Comparison of ENCODE assay signal across 9 cellular contexts in the genomic region with DNA sequence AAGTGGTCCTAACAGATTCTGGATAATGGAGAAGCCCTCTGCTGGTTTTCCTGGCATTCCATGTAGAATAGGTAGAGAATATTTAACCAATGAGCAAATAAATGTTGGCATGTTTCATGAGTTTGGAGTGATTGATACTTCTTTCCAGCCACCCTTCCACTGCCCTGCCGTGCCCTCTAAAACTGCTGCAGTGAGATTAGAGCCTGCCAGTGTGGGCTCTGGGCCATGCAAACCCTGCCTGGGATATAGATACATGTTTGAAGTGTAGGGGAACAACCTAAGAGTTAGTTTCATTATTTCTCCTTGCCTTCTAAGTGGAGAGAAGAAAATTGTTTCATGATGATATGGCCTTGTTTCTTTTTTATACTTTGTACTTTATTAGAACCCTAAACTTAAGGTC. TPM values are rescaled to one million over a fixed set of nuclear protein-coding genes. Genes with fewer than 3 reads are reported as not detected.
DNase-seq lines count a peak whose midpoint lies in the region; ATAC-seq and TF ChIP-seq lines count a peak whose summit lies in the region.
"Had no signal": no experiment of that assay in that cellular context is flagged by ENCODE, and none has a peak within 500 bp of the region (broad histone marks: within the 10 kb centered on the region; RNA-seq: fewer than 3 reads in every experiment).

No MANE protein-coding gene starts in this region.

- no peaks in the 10 kb centered on the region for H3K27me3 Mint-ChIP-seq in activated CD4-positive, alpha-beta T cell treated with anti-CD3 and anti-CD28 coated beads for 36 hours
- H3K27me3 Mint-ChIP-seq in progenitor cell of endocrine pancreas, result peaks cover 13% of the 10 kb centered on the region
- H3K27me3 Mint-ChIP-seq: activated CD4-positive, alpha-beta T cell treated with anti-CD3 and anti-CD28 coated beads, Interleukin-2, amount 10 ng/mL, durations not matched to agents 7 days and 5 days had no signal

- peaks cover 9% of the 10 kb centered on the region for H3K4me1 Mint-ChIP-seq in activated CD4-positive, alpha-beta T cell treated with anti-CD3 and anti-CD28 coated beads for 36 hours
- peaks cover 30% of the 10 kb centered on the region for H3K4me1 Mint-ChIP-seq in progenitor cell of endocrine pancreas (ENCODE audit: low read depth)

- no peak for TF ChIP-seq CTCF in progenitor cell of endocrine pancreas (IDR thresholded peaks at IDR 0.05; ENCODE audit: unreplicated experiment)

- peak; percentile 52 for ATAC-seq in activated CD4-positive, alpha-beta T cell treated with anti-CD3 and anti-CD28 coated beads for 36 hours

- no peaks in the 10 kb centered on the region for H3K9me3 Mint-ChIP-seq in activated CD4-positive, alpha-beta T cell treated with anti-CD3 and anti-CD28 coated beads for 36 hours (ENCODE audit: low read depth)
- H3K9me3 Mint-ChIP-seq in progenitor cell of endocrine pancreas (ENCODE audit: low read depth), result no peaks in the 10 kb centered on the region
- H3K9me3 Mint-ChIP-seq: activated CD4-positive, alpha-beta T cell treated with anti-CD3 and anti-CD28 coated beads, Interleukin-2, amount 10 ng/mL, durations not matched to agents 7 days and 5 days had no signal

- H3K27ac Mint-ChIP-seq in activated CD4-positive, alpha-beta T cell treated with anti-CD3 and anti-CD28 coated beads for 36 hours, result no peak overlapping the region
- no peak overlapping the region for H3K27ac Mint-ChIP-seq in progenitor cell of endocrine pancreas
- H3K27ac Mint-ChIP-seq: activated CD4-positive, alpha-beta T cell treated with anti-CD3 and anti-CD28 coated beads, Interleukin-2, amount 10 ng/mL, durations not matched to agents 7 days and 5 days had no signal

- H3K4me3 Mint-ChIP-seq in activated CD4-positive, alpha-beta T cell treated with anti-CD3 and anti-CD28 coated beads for 36 hours, result no peak overlapping the region
- peak overlapping the region; percentile 1 for H3K4me3 Mint-ChIP-seq in progenitor cell of endocrine pancreas (ENCODE audit: low read depth)
- H3K4me3 Mint-ChIP-seq: activated CD4-positive, alpha-beta T cell treated with anti-CD3 and anti-CD28 coated beads, Interleukin-2, amount 10 ng/mL, durations not matched to agents 7 days and 5 days had no signal

- intact Hi-C loops in activated CD4-positive, alpha-beta T cell treated with anti-CD3 and anti-CD28 coated beads for 36 hours (cut with DNase I, micrococcal nuclease), result loop anchor here (5.0 to 10.0 kb wide), 3 partner anchors 193 to 361 kb away; a partner anchor contains a TSS

- CTCF ChIA-PET in activated CD4-positive, alpha-beta T cell treated with anti-CD3 and anti-CD28 coated beads for 36 hours (lab: Charles Lee), result interaction anchor here (1.8 to 3.1 kb wide), 2 partner anchors 12 to 69 kb away, joined by 13 to 16 read pairs; no protein-coding TSS in a partner anchor

- DNase-seq in activated CD4-positive, alpha-beta T cell treated with anti-CD3 and anti-CD28 coated beads for 36 hours, result no peak
- no peak for DNase-seq in activated CD4-positive, alpha-beta T cell treated with anti-CD3 and anti-CD28 coated beads for 1 hour
- no peak for DNase-seq in progenitor cell of endocrine pancreas (ENCODE audit: low spot score, unreplicated experiment)
- no peak for DNase-seq in NCI-H2029 (lab: John Stamatoyannopoulos, UW)
- DNase-seq: activated CD4-positive, alpha-beta T cell treated with anti-CD3 and anti-CD28 coated beads, Interleukin-2, amount 10 ng/mL, durations not matched to agents 7 days and 5 days; activated effector memory CD4-positive, alpha-beta T cell treated with Interleukin-2 at 50 U/mL for 16 hours; hypothalamus; NCI-H2171; substantia nigra had no signal

- H3K36me3 Mint-ChIP-seq in activated CD4-positive, alpha-beta T cell treated with anti-CD3 and anti-CD28 coated beads for 36 hours (ENCODE audit: low read depth), result peaks cover 17% of the 10 kb centered on the region
- H3K36me3 Mint-ChIP-seq in progenitor cell of endocrine pancreas (ENCODE audit: insufficient read depth), result peaks cover 19% of the 10 kb centered on the region

- POLR2A ChIA-PET in activated CD4-positive, alpha-beta T cell treated with anti-CD3 and anti-CD28 coated beads for 36 hours (lab: Charles Lee), result no interaction called here

RNA-seq across cellular contexts. Expression of a gene that starts 10.4 kb away (rescaled TPM):
- total RNA-seq in activated CD4-positive, alpha-beta T cell treated with anti-CD3 and anti-CD28 coated beads for 36 hours, result 100 to 1,000 TPM in 1 of 2 experiments, 10 to 100 TPM in 1; 89.3 to 101 TPM
- total RNA-seq in progenitor cell of endocrine pancreas, result 77.2 and 88.3 TPM in 2 replicates

RNA-seq across cellular contexts. Expression of a gene that starts 19.6 kb away (rescaled TPM):
- total RNA-seq in activated CD4-positive, alpha-beta T cell treated with anti-CD3 and anti-CD28 coated beads for 36 hours, result under 1 TPM in 1 of 2 experiments, not detected in 1; 0.07 TPM
- total RNA-seq in progenitor cell of endocrine pancreas, result 2.7 and 3.2 TPM in 2 replicates
- total RNA-seq: activated CD4-positive, alpha-beta T cell treated with anti-CD3 and anti-CD28 coated beads, Interleukin-2, amount 10 ng/mL, durations not matched to agents 7 days and 5 days had no signal

RNA-seq across cellular contexts. Expression of a gene that starts 45.8 kb away (rescaled TPM):
- total RNA-seq in activated CD4-positive, alpha-beta T cell treated with anti-CD3 and anti-CD28 coated beads for 36 hours, result under 1 TPM in 1 of 2 experiments, not detected in 1; 0.04 TPM
- total RNA-seq in progenitor cell of endocrine pancreas, result not detected in 2 replicates
- total RNA-seq: activated CD4-positive, alpha-beta T cell treated with anti-CD3 and anti-CD28 coated beads, Interleukin-2, amount 10 ng/mL, durations not matched to agents 7 days and 5 days had no signal

RNA-seq across cellular contexts. Expression of a gene that starts 46.0 kb away (rescaled TPM):
- total RNA-seq in activated CD4-positive, alpha-beta T cell treated with anti-CD3 and anti-CD28 coated beads for 36 hours, result not detected
- total RNA-seq in progenitor cell of endocrine pancreas, result not detected in 2 replicates
- total RNA-seq: activated CD4-positive, alpha-beta T cell treated with anti-CD3 and anti-CD28 coated beads, Interleukin-2, amount 10 ng/mL, durations not matched to agents 7 days and 5 days had no signal

RNA-seq across cellular contexts. Expression of a gene that starts 60.0 kb away (rescaled TPM):
- 100 to 1,000 TPM; 310 to 332 TPM for total RNA-seq in activated CD4-positive, alpha-beta T cell treated with anti-CD3 and anti-CD28 coated beads for 36 hours
- 168 and 179 TPM in 2 replicates for total RNA-seq in progenitor cell of endocrine pancreas
